ENCODE assay signal across 26 cellular contexts in genomic region chr5:4802044-4802443, GRCh38.
DNase-seq lines count a peak whose midpoint lies in the region; ATAC-seq and TF ChIP-seq lines count a peak whose summit lies in the region.
"Had no signal": no experiment of that assay in that cellular context is flagged by ENCODE, and none has a peak within 500 bp of the region (broad histone marks: within the 10 kb centered on the region; RNA-seq: fewer than 3 reads in every experiment).

No MANE protein-coding gene starts in this region.

- WGBS in psoas muscle, 3 donors: 31 to 35% (median 32%) methylated on average over 3 of the region's 3 CpGs

- CTCF ChIA-PET in activated CD8-positive, alpha-beta T cell treated with anti-CD3 and anti-CD28 coated beads for 36 hours (lab: Charles Lee): no interaction called here

- no peaks in the 10 kb centered on the region for H3K27me3 Mint-ChIP-seq in osteocyte (ENCODE audit: unreplicated experiment)
- no peaks in the 10 kb centered on the region for H3K27me3 Mint-ChIP-seq in activated CD8-positive, alpha-beta T cell treated with anti-CD3 and anti-CD28 coated beads for 36 hours

- H3K4me3 ChIP-seq in AG10803 (ENCODE audit: low read length): no peak overlapping the region
- no peak overlapping the region for H3K4me3 ChIP-seq in epithelial cell of proximal tubule (ENCODE audit: low read depth, low read length)
- H3K4me3 ChIP-seq in psoas muscle: no peak overlapping the region
- H3K4me3 ChIP-seq: A549, body of pancreas, K562, testis, uterus had no signal

- no peak for ATAC-seq in activated CD8-positive, alpha-beta T cell treated with anti-CD3 and anti-CD28 coated beads for 36 hours
- no peak for ATAC-seq in psoas muscle
- ATAC-seq: A549; body of pancreas; K562; Right ventricle myocardium inferior; stimulated activated naive CD8-positive, alpha-beta T cell treated with anti-CD3 and anti-CD28 coated beads, Interleukin-15, Interleukin-2, amounts not matched to agents 100 U/mL and 50 U/mL, for 24 hours had no signal

- no peaks in the 10 kb centered on the region for H3K36me3 Mint-ChIP-seq in osteocyte (ENCODE audit: unreplicated experiment)
- H3K36me3 Mint-ChIP-seq in activated CD8-positive, alpha-beta T cell treated with anti-CD3 and anti-CD28 coated beads for 36 hours (ENCODE audit: low read depth): no peaks in the 10 kb centered on the region

- H3K4me1 Mint-ChIP-seq in osteocyte (ENCODE audit: unreplicated experiment): peaks cover 18% of the 10 kb centered on the region
- no peaks in the 10 kb centered on the region for H3K4me1 Mint-ChIP-seq in activated CD8-positive, alpha-beta T cell treated with anti-CD3 and anti-CD28 coated beads for 36 hours (ENCODE audit: low read depth)
- H3K4me1 Mint-ChIP-seq: neural crest cell had no signal

- POLR2A ChIA-PET in activated CD8-positive, alpha-beta T cell treated with anti-CD3 and anti-CD28 coated beads for 36 hours (lab: Charles Lee): no interaction called here

- TF ChIP-seq CTCF in AG10803 (conservative IDR thresholded peaks at IDR 0.05; ENCODE audit: low read length): no peak
- TF ChIP-seq CTCF in epithelial cell of proximal tubule (conservative IDR thresholded peaks at IDR 0.05; ENCODE audit: low read depth, low read length): no peak
- TF ChIP-seq CTCF in osteocyte (IDR thresholded peaks at IDR 0.05): no peak
- TF ChIP-seq CTCF in activated CD8-positive, alpha-beta T cell treated with anti-CD3 and anti-CD28 coated beads for 36 hours (IDR thresholded peaks at IDR 0.05): no peak
- no peak for TF ChIP-seq CTCF in psoas muscle (IDR thresholded peaks at IDR 0.05)

- no peaks in the 10 kb centered on the region for H3K4me1 ChIP-seq in psoas muscle
- H3K4me1 ChIP-seq: A549, body of pancreas, parathyroid adenoma, testis, uterus had no signal

- no peak overlapping the region for H3K27ac ChIP-seq in psoas muscle
- H3K27ac ChIP-seq: A549, body of pancreas, parathyroid adenoma, testis, uterus, WERI-Rb-1 had no signal

- no peaks in the 10 kb centered on the region for H3K9me3 Mint-ChIP-seq in osteocyte (ENCODE audit: unreplicated experiment)
- peaks cover 16% of the 10 kb centered on the region for H3K9me3 Mint-ChIP-seq in activated CD8-positive, alpha-beta T cell treated with anti-CD3 and anti-CD28 coated beads for 36 hours

- H3K9me3 ChIP-seq in psoas muscle: no peaks in the 10 kb centered on the region
- H3K9me3 ChIP-seq: A549, body of pancreas, testis, uterus had no signal

- H3K36me3 ChIP-seq in psoas muscle (ENCODE audit: insufficient read depth in 1 of 2, low read depth in 1 of 2): no peaks in the 10 kb centered on the region
- H3K36me3 ChIP-seq: uterus, WERI-Rb-1 had no signal

- DNase-seq in AG10803 (ENCODE audit: low read depth) (peak; percentile 3), RKO (ENCODE audit: low spot score) (peak; percentile 0), epithelial cell of proximal tubule (ENCODE audit: low read depth) (peak; percentile 6), osteocyte (ENCODE audit: extremely low spot score, unreplicated experiment) (no peak), NCI-H1930 (lab: John Stamatoyannopoulos, UW) (no peak), psoas muscle (no peak)
- no peak for DNase-seq in activated CD8-positive, alpha-beta T cell treated with anti-CD3 and anti-CD28 coated beads for 36 hours
- no peak for DNase-seq in activated effector memory CD4-positive, alpha-beta T cell treated with anti-CD3 and anti-CD28 coated beads, Interleukin-2, amount 50 U/mL, for 16 hours
- DNase-seq: activated CD4-positive, alpha-beta T cell treated with anti-CD3 and anti-CD28 coated beads for 48 hours; activated gamma-delta T cell treated with Interleukin-2 at 50 U/mL for 16 hours; activated T-cell treated with anti-CD3 and anti-CD28 coated beads, Interleukin-2, amount 50 U/mL, for 1 hour; body of pancreas; glutamatergic neuron; left cardiac atrium; NCI-H1436; NCI-H446; NCI-H774; stimulated activated naive CD8-positive, alpha-beta T cell treated with anti-CD3 and anti-CD28 coated beads, Interleukin-15, Interleukin-2, amounts not matched to agents 100 U/mL and 50 U/mL, for 24 hours; testis; uterus; WERI-Rb-1 had no signal

- no peaks in the 10 kb centered on the region for H3K27me3 ChIP-seq in psoas muscle (ENCODE audit: insufficient read depth in 3 of 3, low read length in 2 of 3)
- H3K27me3 ChIP-seq: body of pancreas, testis, uterus had no signal

- H3K4me3 Mint-ChIP-seq in osteocyte (ENCODE audit: unreplicated experiment): no peak overlapping the region
- no peak overlapping the region for H3K4me3 Mint-ChIP-seq in activated CD8-positive, alpha-beta T cell treated with anti-CD3 and anti-CD28 coated beads for 36 hours
- H3K4me3 Mint-ChIP-seq: neural crest cell had no signal

- H3K27ac Mint-ChIP-seq in osteocyte (ENCODE audit: unreplicated experiment): peak overlapping the region; percentile 3
- H3K27ac Mint-ChIP-seq in activated CD8-positive, alpha-beta T cell treated with anti-CD3 and anti-CD28 coated beads for 36 hours: no peak overlapping the region

- intact Hi-C loops in activated CD8-positive, alpha-beta T cell treated with anti-CD3 and anti-CD28 coated beads for 36 hours (cut with micrococcal nuclease): no loop called here
- intact Hi-C loops in psoas muscle (cut with DNase I): no loop called here

Comparison
In these comparisons a context has a peak if more than half of its experiments do, and no peak if none do; other contexts are left out.
1. DNase-seq: peak in AG10803 (single experiment), RKO (single experiment) and epithelial cell of proximal tubule (single experiment); none in osteocyte (single experiment), activated CD8-positive, alpha-beta T cell treated with anti-CD3 and anti-CD28 coated beads for 36 hours (single experiment), NCI-H1930 (0 of 2), activated effector memory CD4-positive, alpha-beta T cell treated with anti-CD3 and anti-CD28 coated beads, Interleukin-2, amount 50 U/mL, for 16 hours (single experiment) and psoas muscle (0 of 2).